ENCODE assay signal across 27 cellular contexts in the genomic region with DNA sequence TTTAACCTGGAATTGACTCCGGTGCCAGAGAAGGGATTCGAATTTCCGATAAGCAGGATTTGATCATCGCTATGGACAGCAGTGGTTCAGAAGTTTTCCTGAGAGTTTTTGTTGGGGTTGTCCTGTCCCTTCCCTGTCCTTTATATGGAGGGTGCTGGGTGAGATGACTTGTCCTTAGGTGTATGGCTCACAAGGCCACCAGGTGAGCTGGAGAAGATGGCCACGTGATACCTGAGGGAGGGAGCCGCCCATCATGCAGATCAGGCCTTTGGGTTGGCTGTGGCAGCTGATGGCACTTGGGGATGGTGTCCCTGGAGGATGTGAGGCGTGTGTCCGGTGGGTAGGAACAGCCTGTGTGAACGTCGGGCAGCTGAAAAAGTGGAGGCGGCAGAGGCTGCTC.
"Had no signal": no experiment of that assay in that cellular context is flagged by ENCODE, and none has a peak within 500 bp of the region (broad histone marks: within the 10 kb centered on the region; RNA-seq: fewer than 3 reads in every experiment).

No MANE protein-coding gene starts in this region.

- H3K27me3 Mint-ChIP-seq: activated CD4-positive, alpha-beta memory T cell treated with anti-CD3 and anti-CD28 coated beads for 36 hours; activated CD4-positive, alpha-beta T cell treated with anti-CD3 and anti-CD28 coated beads for 36 hours; activated naive CD8-positive, alpha-beta T cell treated with anti-CD3 and anti-CD28 coated beads, Interleukin-2, amount 10 ng/mL, durations not matched to agents 7 days and 5 days had no signal

- H3K27ac Mint-ChIP-seq: activated CD4-positive, alpha-beta memory T cell treated with anti-CD3 and anti-CD28 coated beads for 36 hours; activated CD4-positive, alpha-beta T cell treated with anti-CD3 and anti-CD28 coated beads for 36 hours; activated CD4-positive, alpha-beta T cell treated with anti-CD3 and anti-CD28 coated beads, Interleukin-2, amount 10 ng/mL, durations not matched to agents 24 days and 14 days; activated naive CD4-positive, alpha-beta T cell treated with anti-CD3 and anti-CD28 coated beads for 36 hours; activated naive CD4-positive, alpha-beta T cell treated with anti-CD3 and anti-CD28 coated beads, Interleukin-2, amount 50 U/mL, for 72 hours; activated naive CD8-positive, alpha-beta T cell treated with anti-CD3 and anti-CD28 coated beads, Interleukin-2, amount 10 ng/mL, durations not matched to agents 7 days and 5 days; activated T-helper 1 cell treated with anti-CD3 and anti-CD28 coated beads, Interleukin-12 subunit alpha, Interleukin-12 subunit beta, Interleukin-2, Interleukin-4 antibody, amounts not matched to agents 30 ng/mL and 10 ng/mL and 1 ng/mL, durations not matched to agents 14 hours and 24 hours and 36 hours; activated T-helper 2 cell treated with anti-CD3 and anti-CD28 coated beads, Interferon-gamma antibody, Interleukin-2, Interleukin-4, amounts not matched to agents 10 μg/mL and 5 μg/mL and 100 μg/mL, durations not matched to agents 14 hours and 24 hours and 36 hours; brain; dendritic cell treated with granulocyte-macrophage colony-stimulating factor and Interleukin-4, amounts not matched to agents 40 ng/mL and 50 ng/mL, for 4 days had no signal

- H3K27me3 ChIP-seq: ascending aorta, breast epithelium, cardiac muscle cell, colonic mucosa, dorsolateral prefrontal cortex, esophagus muscularis mucosa, gastroesophageal sphincter had no signal

- ATAC-seq: activated CD4-positive, alpha-beta T cell treated with anti-CD3 and anti-CD28 coated beads for 36 hours; activated naive CD4-positive, alpha-beta T cell treated with anti-CD3 and anti-CD28 coated beads, Interleukin-2, amount 50 U/mL, for 72 hours; activated T-cell treated with anti-CD3 and anti-CD28 coated beads, Interleukin-2, amount 50 U/mL, for 4 hours; gastroesophageal sphincter had no signal

- H3K4me1 ChIP-seq: ascending aorta, breast epithelium, colonic mucosa, esophagus muscularis mucosa, gastroesophageal sphincter had no signal

- H3K4me1 Mint-ChIP-seq: activated CD4-positive, alpha-beta T cell treated with anti-CD3 and anti-CD28 coated beads for 36 hours; activated CD4-positive, alpha-beta T cell treated with anti-CD3 and anti-CD28 coated beads, Interleukin-2, amount 10 ng/mL, durations not matched to agents 24 days and 14 days; activated naive CD8-positive, alpha-beta T cell treated with anti-CD3 and anti-CD28 coated beads, Interleukin-2, amount 10 ng/mL, durations not matched to agents 7 days and 5 days; brain had no signal

- H3K36me3 Mint-ChIP-seq: activated CD4-positive, alpha-beta memory T cell treated with anti-CD3 and anti-CD28 coated beads for 36 hours; activated naive CD4-positive, alpha-beta T cell treated with anti-CD3 and anti-CD28 coated beads, Interleukin-2, amount 50 U/mL, for 72 hours; activated naive CD8-positive, alpha-beta T cell treated with anti-CD3 and anti-CD28 coated beads, Interleukin-2, amount 10 ng/mL, durations not matched to agents 7 days and 5 days; brain had no signal

- H3K4me3 ChIP-seq: ascending aorta, breast epithelium, cardiac muscle cell, colonic mucosa, dorsolateral prefrontal cortex, esophagus muscularis mucosa, gastroesophageal sphincter had no signal

- H3K27ac ChIP-seq: ascending aorta, breast epithelium, cardiac muscle cell, colonic mucosa, dorsolateral prefrontal cortex, esophagus muscularis mucosa, gastroesophageal sphincter had no signal

- H3K36me3 ChIP-seq: ascending aorta, breast epithelium, cardiac muscle cell, colonic mucosa, esophagus muscularis mucosa, gastroesophageal sphincter had no signal

- H3K9me3 Mint-ChIP-seq: activated CD4-positive, alpha-beta memory T cell treated with anti-CD3 and anti-CD28 coated beads for 36 hours; activated CD4-positive, alpha-beta T cell treated with anti-CD3 and anti-CD28 coated beads, Interleukin-2, amount 10 ng/mL, durations not matched to agents 24 days and 14 days; activated naive CD4-positive, alpha-beta T cell treated with anti-CD3 and anti-CD28 coated beads for 36 hours; activated naive CD4-positive, alpha-beta T cell treated with anti-CD3 and anti-CD28 coated beads, Interleukin-2, amount 50 U/mL, for 72 hours; activated T-cell treated with anti-CD3 and anti-CD28 coated beads, Interleukin-2, amount 50 U/mL, for 4 hours; activated T-helper 1 cell treated with anti-CD3 and anti-CD28 coated beads, Interleukin-12 subunit alpha, Interleukin-12 subunit beta, Interleukin-2, Interleukin-4 antibody, amounts not matched to agents 30 ng/mL and 10 ng/mL and 1 ng/mL, durations not matched to agents 14 hours and 24 hours and 36 hours; activated T-helper 2 cell treated with anti-CD3 and anti-CD28 coated beads, Interferon-gamma antibody, Interleukin-2, Interleukin-4, amounts not matched to agents 10 μg/mL and 5 μg/mL and 100 μg/mL, durations not matched to agents 14 hours and 24 hours and 36 hours had no signal

- DNase-seq: activated CD4-positive, alpha-beta memory T cell treated with anti-CD3 and anti-CD28 coated beads for 36 hours; activated CD4-positive, alpha-beta T cell treated with anti-CD3 and anti-CD28 coated beads for 36 hours; activated CD4-positive, alpha-beta T cell treated with anti-CD3 and anti-CD28 coated beads, Interleukin-2, amount 10 ng/mL, durations not matched to agents 24 days and 14 days; activated CD4-positive, CD25-positive, alpha-beta regulatory T cell; activated CD4-positive, CD25-positive, alpha-beta regulatory T cell treated with anti-CD3 and anti-CD28 coated beads, Interleukin-2, amount 50 U/mL, for 72 hours; activated effector memory CD4-positive, alpha-beta T cell treated with anti-CD3 and anti-CD28 coated beads, Interleukin-2, amount 50 U/mL, for 16 hours; activated naive CD4-positive, alpha-beta T cell treated with anti-CD3 and anti-CD28 coated beads for 36 hours; activated naive CD8-positive, alpha-beta T cell treated with anti-CD3 and anti-CD28 coated beads, Interleukin-2, amount 10 ng/mL, durations not matched to agents 7 days and 5 days; activated T-cell treated with anti-CD3 and anti-CD28 coated beads, Interleukin-2, amount 50 U/mL, for 4 hours; central memory CD4-positive, alpha-beta T cell; cerebellar nuclear complex; colonic mucosa; dorsolateral prefrontal cortex; effector memory CD4-positive, alpha-beta T cell; erythroblast; foreskin melanocyte; T-helper 2 cell had no signal

- H3K4me3 Mint-ChIP-seq: activated CD4-positive, alpha-beta memory T cell treated with anti-CD3 and anti-CD28 coated beads for 36 hours; activated CD4-positive, alpha-beta T cell treated with anti-CD3 and anti-CD28 coated beads for 36 hours; activated CD4-positive, alpha-beta T cell treated with anti-CD3 and anti-CD28 coated beads, Interleukin-2, amount 10 ng/mL, durations not matched to agents 24 days and 14 days; activated naive CD4-positive, alpha-beta T cell treated with anti-CD3 and anti-CD28 coated beads for 36 hours; activated naive CD8-positive, alpha-beta T cell treated with anti-CD3 and anti-CD28 coated beads, Interleukin-2, amount 10 ng/mL, durations not matched to agents 7 days and 5 days; activated T-cell treated with anti-CD3 and anti-CD28 coated beads, Interleukin-2, amount 50 U/mL, for 4 hours; activated T-helper 1 cell treated with anti-CD3 and anti-CD28 coated beads, Interleukin-12 subunit alpha, Interleukin-12 subunit beta, Interleukin-2, Interleukin-4 antibody, amounts not matched to agents 30 ng/mL and 10 ng/mL and 1 ng/mL, durations not matched to agents 14 hours and 24 hours and 36 hours; brain; dendritic cell treated with granulocyte-macrophage colony-stimulating factor and Interleukin-4, amounts not matched to agents 40 ng/mL and 50 ng/mL, for 4 days had no signal

- H3K9me3 ChIP-seq: ascending aorta, breast epithelium, colonic mucosa had no signal
